ENCODE assay signal across 1 cellular context in genomic region chr2:11122380-11122779, GRCh38.
TF ChIP-seq lines count a peak whose summit lies in the region.

No MANE protein-coding gene starts in this region.

TF ChIP-seq in K562, 482 proteins besides CTCF, POLR2A, EP300 and RAD21 (continued from another document and continues in another):
- TF ChIP-seq THRA (IDR thresholded peaks at IDR 0.05), result no peak
- no peak for TF ChIP-seq ZBTB7A (IDR thresholded peaks at IDR 0.05; ENCODE audit: borderline replicate concordance, control insufficient read depth, low read depth, low read length)
- no peak for TF ChIP-seq KLF16 (IDR thresholded peaks at IDR 0.05)
- TF ChIP-seq ZNF740 (CRISPR knock-in tag; IDR thresholded peaks at IDR 0.05), result no peak
- TF ChIP-seq ZNF740 (tag; IDR thresholded peaks at IDR 0.05), result peak in 1 of 2 experiments; percentile 66; a peak in 1 of 4 replicates
- TF ChIP-seq MAFK (IDR thresholded peaks at IDR 0.05; ENCODE audit: low read length), result no peak
- TF ChIP-seq KLF1 (tag; IDR thresholded peaks at IDR 0.05), result peak; percentile 69; the same call in 1 of the 2 replicates
- no peak for TF ChIP-seq JUN (IDR thresholded peaks at IDR 0.05; ENCODE audit: borderline replicate concordance, low read depth, low read length)
- no peak for TF ChIP-seq JUN (CRISPR knock-in tag; IDR thresholded peaks at IDR 0.05; ENCODE audit: borderline replicate concordance)
- no peak for TF ChIP-seq ZNF277 (CRISPR knock-in tag; IDR thresholded peaks at IDR 0.05; ENCODE audit: borderline replicate concordance)
- TF ChIP-seq ELF4 (CRISPR knock-in tag; IDR thresholded peaks at IDR 0.05), result no peak
- TF ChIP-seq ZBTB12 (CRISPR knock-in tag; IDR thresholded peaks at IDR 0.05), result no peak
- no peak for TF ChIP-seq LEF1 (IDR thresholded peaks at IDR 0.05)
- TF ChIP-seq ZBTB26 (CRISPR knock-in tag; IDR thresholded peaks at IDR 0.05), result 0 out of 2 replicates have a peak, but pooled peaks have one; percentile 15
- no peak for TF ChIP-seq MEIS2 (IDR thresholded peaks at IDR 0.05; ENCODE audit: partially characterized antibody)
- TF ChIP-seq ZNF140 (CRISPR knock-in tag; IDR thresholded peaks at IDR 0.05), result no peak
- TF ChIP-seq KAT2B (IDR thresholded peaks at IDR 0.05; ENCODE audit: low read depth, low read length), result no peak
- TF ChIP-seq ZNF655 (CRISPR knock-in tag; IDR thresholded peaks at IDR 0.05), result no peak
- no peak for TF ChIP-seq THRAP3 (IDR thresholded peaks at IDR 0.05; ENCODE audit: borderline replicate concordance)
- TF ChIP-seq MEF2A (IDR thresholded peaks at IDR 0.05; ENCODE audit: control insufficient read depth, low read depth, low read length), result no peak
- no peak for TF ChIP-seq ZNF717 (CRISPR knock-in tag; IDR thresholded peaks at IDR 0.05)
- TF ChIP-seq WHSC1 (IDR thresholded peaks at IDR 0.05; ENCODE audit: low read length), result no peak
- TF ChIP-seq ARID2 (IDR thresholded peaks at IDR 0.05), result no peak
- TF ChIP-seq ZNF79 (CRISPR knock-in tag; IDR thresholded peaks at IDR 0.05; ENCODE audit: low read depth), result peak; percentile 76; the same call in 1 of the 2 replicates
- peak; percentile 51; the same call in 1 of the 2 replicates for TF ChIP-seq ZNF134 (CRISPR knock-in tag; conservative IDR thresholded peaks at IDR 0.05)
- TF ChIP-seq CBX1 (IDR thresholded peaks at IDR 0.05; ENCODE audit: low read depth), result no peak
- TF ChIP-seq NR0B1 (IDR thresholded peaks at IDR 0.05; ENCODE audit: partially characterized antibody), result no peak
- TF ChIP-seq VEZF1 (CRISPR knock-in tag; IDR thresholded peaks at IDR 0.05), result no peak
- TF ChIP-seq ZBTB11 (CRISPR knock-in tag; IDR thresholded peaks at IDR 0.05), result no peak
- no peak for TF ChIP-seq PPARD (CRISPR knock-in tag; IDR thresholded peaks at IDR 0.05)
- no peak for TF ChIP-seq CBFA2T2 (conservative IDR thresholded peaks at IDR 0.05)
- TF ChIP-seq PHF8 (IDR thresholded peaks at IDR 0.05; ENCODE audit: borderline replicate concordance, low read length), result no peak
- no peak for TF ChIP-seq DACH1 (IDR thresholded peaks at IDR 0.05; ENCODE audit: partially characterized antibody)
- TF ChIP-seq MTA3 (IDR thresholded peaks at IDR 0.05; ENCODE audit: borderline replicate concordance), result no peak
- TF ChIP-seq SREBF2 (CRISPR knock-in tag; IDR thresholded peaks at IDR 0.05), result no peak
- peak; percentile 88 for TF ChIP-seq ZNF311 (CRISPR knock-in tag; IDR thresholded peaks at IDR 0.05)
- peak; percentile 51; the same call in 1 of the 2 replicates for TF ChIP-seq ZNF133 (CRISPR knock-in tag; IDR thresholded peaks at IDR 0.05)
- no peak for TF ChIP-seq ATF4 (CRISPR knock-in tag; IDR thresholded peaks at IDR 0.05)
- peak; percentile 89 for TF ChIP-seq HIVEP1 (CRISPR knock-in tag; IDR thresholded peaks at IDR 0.05)
- TF ChIP-seq PCBP2 (IDR thresholded peaks at IDR 0.05; ENCODE audit: low read depth, low read length, poor library complexity, severe bottlenecking), result no peak
- TF ChIP-seq ZBTB8A (IDR thresholded peaks at IDR 0.05; ENCODE audit: partially characterized antibody), result no peak
- TF ChIP-seq NFIX (CRISPR knock-in tag; IDR thresholded peaks at IDR 0.05; ENCODE audit: low read depth), result no peak
- no peak for TF ChIP-seq SLC30A9 (CRISPR knock-in tag; IDR thresholded peaks at IDR 0.05)
- TF ChIP-seq MYBL2 (IDR thresholded peaks at IDR 0.05; ENCODE audit: low read depth), result no peak
- no peak for TF ChIP-seq MYBL2 (CRISPR knock-in tag; IDR thresholded peaks at IDR 0.05; ENCODE audit: borderline replicate concordance)
- TF ChIP-seq SIN3B (IDR thresholded peaks at IDR 0.05; ENCODE audit: low read depth), result no peak
- no peak for TF ChIP-seq TCF7 (IDR thresholded peaks at IDR 0.05; ENCODE audit: borderline replicate concordance)
- TF ChIP-seq MAFF (IDR thresholded peaks at IDR 0.05; ENCODE audit: low read length), result no peak
- no peak for TF ChIP-seq ZNF695 (CRISPR knock-in tag; IDR thresholded peaks at IDR 0.05)
- TF ChIP-seq SRSF3 (IDR thresholded peaks at IDR 0.05; ENCODE audit: insufficient read depth, low read length), result no peak
- no peak for TF ChIP-seq TRIM24 (IDR thresholded peaks at IDR 0.05)
- TF ChIP-seq XRCC4 (IDR thresholded peaks at IDR 0.05; ENCODE audit: extremely low read depth, insufficient read depth, insufficient read length), result no peak
- 0 out of 2 replicates have a peak, but pooled peaks have one; percentile 43 for TF ChIP-seq MECOM (CRISPR knock-in tag; IDR thresholded peaks at IDR 0.05)
